6 cellular contexts compared by ENCODE assay signal in the genomic region with DNA sequence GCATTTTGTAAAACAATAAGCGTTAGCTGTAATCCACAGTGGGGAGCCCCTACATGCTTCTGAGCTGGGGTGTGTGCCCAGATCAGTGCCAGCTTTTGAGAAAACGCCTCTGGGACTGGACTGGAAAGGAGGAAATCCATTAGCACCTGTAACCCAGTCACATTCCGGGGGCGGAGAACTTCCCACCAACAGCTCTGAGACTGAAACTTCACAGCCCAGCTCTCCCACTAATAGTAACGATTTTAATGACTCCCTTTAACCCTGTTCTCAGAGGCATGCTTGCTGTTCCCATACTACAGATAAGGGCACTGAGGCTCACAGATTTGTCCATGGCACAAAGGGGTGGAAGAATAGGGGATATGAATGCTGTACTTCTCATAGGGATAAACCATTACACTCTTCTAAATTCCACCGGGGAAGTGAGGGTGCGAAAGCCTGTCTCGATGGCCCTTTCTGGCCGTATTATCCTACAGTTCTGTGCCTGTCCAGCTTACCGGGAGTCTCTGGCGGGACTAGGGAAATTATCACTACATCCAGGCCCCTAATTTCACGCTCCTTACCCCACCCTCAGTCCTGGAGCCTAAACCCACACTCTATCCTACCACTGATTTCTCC. TPM values are rescaled to one million over a fixed set of nuclear protein-coding genes. Genes with fewer than 3 reads are reported as not detected.
DNase-seq lines count a peak whose midpoint lies in the region; ATAC-seq and TF ChIP-seq lines count a peak whose summit lies in the region.

No MANE protein-coding gene starts in this region.

- H3K4me3 ChIP-seq in endodermal cell (ENCODE audit: low read length) (peak overlapping the region; percentile 96), gastrocnemius medialis (peak overlapping the region; percentile 85 to 98 (median 92))

- 8 to 9% methylated on average over 10 to 12 of the region's 12 CpGs for WGBS in endodermal cell (ENCODE audit: insufficient coverage in 1 of 2, insufficient read length in 1 of 2), 2 experiments

- peaks cover 9% of the 10 kb centered on the region for H3K4me1 Mint-ChIP-seq in endodermal cell

- ATAC-seq in gastrocnemius medialis (no peak), omental fat pad (ENCODE audit: low FRiP score) (no peak)

- peaks cover 6% of the 10 kb centered on the region for H3K36me3 Mint-ChIP-seq in endodermal cell (ENCODE audit: low read depth)

- TF ChIP-seq POLR2A in gastrocnemius medialis (IDR thresholded peaks at IDR 0.05): no peak

- H3K4me1 ChIP-seq in endodermal cell (ENCODE audit: control insufficient read depth, insufficient read depth, low read length) (peaks cover 2% of the 10 kb centered on the region), gastrocnemius medialis (peaks cover 9 to 10% of the 10 kb centered on the region in 2 donors)

- intact Hi-C loops in gastrocnemius medialis (cut with DNase I; ENCODE audit: low total_unique reads): loop anchor here (1.0 to 5.0 kb wide), 3 partner anchors 13 to 37 kb away; a partner anchor contains a TSS

- no peaks in the 10 kb centered on the region for H3K27me3 Mint-ChIP-seq in endodermal cell (ENCODE audit: insufficient read depth)

- peak overlapping the region; percentile 87 for H3K4me3 Mint-ChIP-seq in endodermal cell

- H3K27ac Mint-ChIP-seq in endodermal cell: peak overlapping the region; percentile 88

- in situ Hi-C loops in gastrocnemius medialis (cut with MboI; ENCODE audit: low sequenced_read_pairs in 4 of 4): no loop called here

- no peak for TF ChIP-seq CTCF in endodermal cell (conservative IDR thresholded peaks at IDR 0.05)
- TF ChIP-seq CTCF in gastrocnemius medialis (IDR thresholded peaks at IDR 0.05 in 4 of 5, conservative IDR thresholded peaks at IDR 0.05 in 1 of 5): no peak
- no peak for TF ChIP-seq CTCF in omental fat pad (IDR thresholded peaks at IDR 0.05)

- H3K27me3 ChIP-seq in endodermal cell (ENCODE audit: control insufficient read depth, insufficient read depth, low read length, poor library complexity, severe bottlenecking): no peaks in the 10 kb centered on the region
- H3K27me3 ChIP-seq in gastrocnemius medialis: no peaks in the 10 kb centered on the region

- H3K9me3 ChIP-seq in endodermal cell (ENCODE audit: control insufficient read depth, low read length): no peaks in the 10 kb centered on the region
- H3K9me3 ChIP-seq in gastrocnemius medialis: no peaks in the 10 kb centered on the region

- H3K36me3 ChIP-seq in endodermal cell (ENCODE audit: control insufficient read depth, insufficient read depth, low read length) (peaks cover 3% of the 10 kb centered on the region), gastrocnemius medialis (no peaks in the 10 kb centered on the region)

- DNase-seq in activated naive CD4-positive, alpha-beta T cell treated with Interleukin-2 at 50 U/mL for 16 hours: peak; percentile 37
- no peak for DNase-seq in activated naive CD4-positive, alpha-beta T cell (lab: John Stamatoyannopoulos, UW)
- DNase-seq in endodermal cell: peak; percentile 85
- DNase-seq in gastrocnemius medialis: no peak
- no peak for DNase-seq in omental fat pad (ENCODE audit: low spot score)
- DNase-seq in SKM-1 treated with dmso at 0.1 percent for 144 hours (lab: John Stamatoyannopoulos, UW; ENCODE audit: unreplicated experiment): no peak

- no peaks in the 10 kb centered on the region for H3K9me3 Mint-ChIP-seq in endodermal cell

- H3K27ac ChIP-seq in endodermal cell (ENCODE audit: low read depth, low read length) (no peak overlapping the region), gastrocnemius medialis (peak overlapping the region; percentile 83 to 90 (median 87))

- H3K9ac ChIP-seq in endodermal cell (ENCODE audit: extremely low read depth, low read length, poor library complexity, severe bottlenecking): peak overlapping the region; percentile 82

RNA-seq across cellular contexts. Expression of a gene that starts 0.8 kb away (rescaled TPM):
- total RNA-seq in endodermal cell (10 to 100 TPM; 36.5 to 42.8 TPM), gastrocnemius medialis (10 to 100 TPM in 1 of 4 donors, 1 to 10 TPM in 3; 6.6 to 14.3 (median 8.7) TPM), omental fat pad (1 to 10 TPM; 5.8 to 7.6 (median 6.7) TPM)
- polyA plus RNA-seq in endodermal cell (2013, experiment 1 of 2): 17.2 TPM
- 15.6 TPM for polyA plus RNA-seq in endodermal cell (2013, experiment 2 of 2)

RNA-seq across cellular contexts. Expression of a gene that starts 3.4 kb away (rescaled TPM):
- total RNA-seq in endodermal cell: not detected
- polyA plus RNA-seq in endodermal cell (2013, experiment 1 of 2): not detected
- not detected for polyA plus RNA-seq in endodermal cell (2013, experiment 2 of 2)
- total RNA-seq in gastrocnemius medialis: not detected
- total RNA-seq in omental fat pad: not detected

RNA-seq across cellular contexts. Expression of a gene that starts 37.4 kb away (rescaled TPM):
- total RNA-seq in endodermal cell: 10 to 100 TPM; 11.0 to 15.9 TPM
- 14.8 TPM for polyA plus RNA-seq in endodermal cell (2013, experiment 1 of 2)
- polyA plus RNA-seq in endodermal cell (2013, experiment 2 of 2): 14.4 TPM
- total RNA-seq in gastrocnemius medialis: 1 to 10 TPM in 2 of 4 donors, under 1 TPM in 2; 0.80 to 1.4 (median 0.97) TPM
- 1 to 10 TPM; 2.7 to 5.8 (median 5.2) TPM for total RNA-seq in omental fat pad

RNA-seq across cellular contexts. Expression of a gene that starts 38.1 kb away (rescaled TPM):
- 100 to 1,000 TPM; 644 to 654 TPM for total RNA-seq in endodermal cell
- polyA plus RNA-seq in endodermal cell (2013, experiment 1 of 2): 524 TPM
- 537 TPM for polyA plus RNA-seq in endodermal cell (2013, experiment 2 of 2)
- total RNA-seq in gastrocnemius medialis: 100 to 1,000 TPM; 136 to 167 (median 144) TPM
- 100 to 1,000 TPM; 104 to 194 (median 148) TPM for total RNA-seq in omental fat pad

RNA-seq across cellular contexts. Expression of a gene that starts 39.2 kb away (rescaled TPM):
- total RNA-seq in endodermal cell (10 to 100 TPM; 41.6 to 46.4 TPM), gastrocnemius medialis (10 to 100 TPM in 2 of 4 donors, 1 to 10 TPM in 2; 8.2 to 12.2 (median 10.1) TPM), omental fat pad (10 to 100 TPM in 1 of 4 donors, 1 to 10 TPM in 3; 4.3 to 13.4 (median 7.8) TPM)
- polyA plus RNA-seq in endodermal cell (2013, experiment 1 of 2): 38.7 TPM
- polyA plus RNA-seq in endodermal cell (2013, experiment 2 of 2): 33.4 TPM

Comparison
In these comparisons a context has a peak if more than half of its experiments do, and no peak if none do; other contexts are left out.
1. DNase-seq: peak in activated naive CD4-positive, alpha-beta T cell treated with Interleukin-2 at 50 U/mL for 16 hours (single experiment) and endodermal cell (single experiment); none in activated naive CD4-positive, alpha-beta T cell (0 of 4), gastrocnemius medialis (0 of 2), omental fat pad (single experiment) and SKM-1 treated with dmso at 0.1 percent for 144 hours (single experiment).